1 cellular context compared by ENCODE assay signal in genomic region chr10:113992601-113993011, GRCh38.
TF ChIP-seq lines count a peak whose summit lies in the region.

No MANE protein-coding gene starts in this region.

TF ChIP-seq in SK-N-SH treated with all-trans-retinoic acid at 6 μM for 48 hours, 23 proteins besides CTCF, POLR2A, EP300 and RAD21 (continued from another document):
- TF ChIP-seq, protein P1, sequence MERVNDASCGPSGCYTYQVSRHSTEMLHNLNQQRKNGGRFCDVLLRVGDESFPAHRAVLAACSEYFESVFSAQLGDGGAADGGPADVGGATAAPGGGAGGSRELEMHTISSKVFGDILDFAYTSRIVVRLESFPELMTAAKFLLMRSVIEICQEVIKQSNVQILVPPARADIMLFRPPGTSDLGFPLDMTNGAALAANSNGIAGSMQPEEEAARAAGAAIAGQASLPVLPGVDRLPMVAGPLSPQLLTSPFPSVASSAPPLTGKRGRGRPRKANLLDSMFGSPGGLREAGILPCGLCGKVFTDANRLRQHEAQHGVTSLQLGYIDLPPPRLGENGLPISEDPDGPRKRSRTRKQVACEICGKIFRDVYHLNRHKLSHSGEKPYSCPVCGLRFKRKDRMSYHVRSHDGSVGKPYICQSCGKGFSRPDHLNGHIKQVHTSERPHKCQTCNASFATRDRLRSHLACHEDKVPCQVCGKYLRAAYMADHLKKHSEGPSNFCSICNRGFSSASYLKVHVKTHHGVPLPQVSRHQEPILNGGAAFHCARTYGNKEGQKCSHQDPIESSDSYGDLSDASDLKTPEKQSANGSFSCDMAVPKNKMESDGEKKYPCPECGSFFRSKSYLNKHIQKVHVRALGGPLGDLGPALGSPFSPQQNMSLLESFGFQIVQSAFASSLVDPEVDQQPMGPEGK (CRISPR knock-in tag; IDR thresholded peaks at IDR 0.05; ENCODE audit: borderline replicate concordance): no peak
- no peak for TF ChIP-seq ZFP3 (CRISPR knock-in tag; IDR thresholded peaks at IDR 0.05)
- TF ChIP-seq TOX (CRISPR knock-in tag; IDR thresholded peaks at IDR 0.05; ENCODE audit: borderline replicate concordance): no peak
- no peak for TF ChIP-seq ESRRG (CRISPR knock-in tag; IDR thresholded peaks at IDR 0.05)
- no peak for TF ChIP-seq RARB (CRISPR knock-in tag; IDR thresholded peaks at IDR 0.05)
- TF ChIP-seq PPARA (CRISPR knock-in tag; IDR thresholded peaks at IDR 0.05; ENCODE audit: borderline replicate concordance): no peak
- TF ChIP-seq ARNTL (CRISPR knock-in tag; IDR thresholded peaks at IDR 0.05; ENCODE audit: borderline replicate concordance, low read depth): no peak
- TF ChIP-seq ZNF70 (CRISPR knock-in tag; IDR thresholded peaks at IDR 0.05): no peak
- TF ChIP-seq OSR1 (CRISPR knock-in tag; IDR thresholded peaks at IDR 0.05): no peak
